ENCODE assay signal across 1 cellular context in genomic region chr20:9053108-9053507, GRCh38.
TF ChIP-seq lines count a peak whose summit lies in the region.

No MANE protein-coding gene starts in this region.

TF ChIP-seq in K562, 482 proteins besides CTCF, POLR2A, EP300 and RAD21:
- TF ChIP-seq NCOA1 (IDR thresholded peaks at IDR 0.05; ENCODE audit: low read depth) (no peak), PHTF2 (CRISPR knock-in tag; IDR thresholded peaks at IDR 0.05) (no peak), BHLHE40 (IDR thresholded peaks at IDR 0.05; ENCODE audit: low read length) (peak; percentile 19; the same call in 1 of the 2 replicates), GTF2E2 (tag; IDR thresholded peaks at IDR 0.05) (no peak), PREB (CRISPR knock-in tag; IDR thresholded peaks at IDR 0.05) (no peak)
